ENCODE assay signal across 11 cellular contexts in genomic region chr6:42042108-42042507, GRCh38. TPM values are rescaled to one million over a fixed set of nuclear protein-coding genes. Genes with fewer than 3 reads are reported as not detected.
DNase-seq lines count a peak whose midpoint lies in the region; ATAC-seq and TF ChIP-seq lines count a peak whose summit lies in the region.
"Had no signal": no experiment of that assay in that cellular context is flagged by ENCODE, and none has a peak within 500 bp of the region (broad histone marks: within the 10 kb centered on the region; RNA-seq: fewer than 3 reads in every experiment).

No MANE protein-coding gene starts in this region.

- H3K36me3 ChIP-seq in right atrium auricular region (no peaks in the 10 kb centered on the region), muscle layer of duodenum (ENCODE audit: control insufficient read depth in 1 of 2, insufficient read depth in 2 of 2, low read length in 2 of 2) (no peaks in the 10 kb centered on the region)

- H3K4me3 Mint-ChIP-seq in activated naive CD8-positive, alpha-beta T cell: peak overlapping the region; percentile 83
- no peak overlapping the region for H3K4me3 Mint-ChIP-seq in progenitor cell of endocrine pancreas (ENCODE audit: low read depth)

- peaks cover 86% of the 10 kb centered on the region for H3K4me1 Mint-ChIP-seq in activated naive CD8-positive, alpha-beta T cell (ENCODE audit: low read depth)
- H3K4me1 Mint-ChIP-seq in progenitor cell of endocrine pancreas (ENCODE audit: low read depth): peaks cover 3% of the 10 kb centered on the region

- H3K9me3 ChIP-seq in right atrium auricular region: no peaks in the 10 kb centered on the region
- H3K9me3 ChIP-seq in muscle layer of duodenum (ENCODE audit: control insufficient read depth in 1 of 2, low read length in 2 of 2): no peaks in the 10 kb centered on the region

- H3K9me3 Mint-ChIP-seq in activated naive CD8-positive, alpha-beta T cell (ENCODE audit: low read depth): no peaks in the 10 kb centered on the region
- no peaks in the 10 kb centered on the region for H3K9me3 Mint-ChIP-seq in progenitor cell of endocrine pancreas (ENCODE audit: low read depth)

- H3K27me3 ChIP-seq in right atrium auricular region: no peaks in the 10 kb centered on the region
- H3K27me3 ChIP-seq in muscle layer of duodenum (ENCODE audit: low read depth, low read length): no peaks in the 10 kb centered on the region

- H3K27ac ChIP-seq in right atrium auricular region (peak overlapping the region; percentile 29 to 48), muscle layer of duodenum (ENCODE audit: low read length) (peak overlapping the region; percentile 19)
- H3K27ac ChIP-seq: C4-2B had no signal

- no peak overlapping the region for H3K4me3 ChIP-seq in right atrium auricular region
- no peak overlapping the region for H3K4me3 ChIP-seq in muscle layer of duodenum (ENCODE audit: low read depth in 1 of 2, low read length in 2 of 2)
- H3K4me3 ChIP-seq in lower leg skin (ENCODE audit: low read depth, poor library complexity, severe bottlenecking): no peak overlapping the region

- TF ChIP-seq CTCF in right atrium auricular region (IDR thresholded peaks at IDR 0.05) (no peak), lower leg skin (IDR thresholded peaks at IDR 0.05) (no peak), progenitor cell of endocrine pancreas (IDR thresholded peaks at IDR 0.05; ENCODE audit: unreplicated experiment) (no peak)

- ATAC-seq in Right ventricle myocardium inferior: no peak
- ATAC-seq in HG02884 (IDR thresholded peaks at IDR 0.05; ENCODE audit: unreplicated experiment): no peak

- H3K27me3 Mint-ChIP-seq in activated naive CD8-positive, alpha-beta T cell: no peaks in the 10 kb centered on the region
- H3K27me3 Mint-ChIP-seq in progenitor cell of endocrine pancreas: peaks cover 9% of the 10 kb centered on the region

- peak overlapping the region; percentile 99 for H3K27ac Mint-ChIP-seq in activated naive CD8-positive, alpha-beta T cell
- H3K27ac Mint-ChIP-seq in progenitor cell of endocrine pancreas: no peak overlapping the region

- intact Hi-C loops in Right ventricle myocardium inferior (cut with DNase I) (loop anchor here (10.0 kb wide), 2 partner anchors 337 to 437 kb away; no protein-coding TSS in a partner anchor), lower leg skin (cut with DNase I; ENCODE audit: low total_unique reads) (loop anchor here (5.0 kb wide), 2 partner anchors 100 to 260 kb away; partner anchors contain the start of genes CCND3 and PRICKLE4)

- 73 to 81% methylated on average over 14 of the region's 14 CpGs for WGBS in lower leg skin, 2 donors

- no peak for DNase-seq in right atrium auricular region (ENCODE audit: low spot score)
- no peak for DNase-seq in Right ventricle myocardium inferior (ENCODE audit: missing footprints)
- DNase-seq in lower leg skin (ENCODE audit: low spot score in 2 of 2): no peak
- DNase-seq in NCI-H1417 (lab: John Stamatoyannopoulos, UW): no peak
- no peak for DNase-seq in progenitor cell of endocrine pancreas (ENCODE audit: low spot score, unreplicated experiment)
- DNase-seq: aorta, NCI-H446 had no signal

- H3K4me1 ChIP-seq in right atrium auricular region: peaks cover 0 to 73% of the 10 kb centered on the region in 2 donors
- peaks cover 12 to 61% of the 10 kb centered on the region in 2 donors for H3K4me1 ChIP-seq in muscle layer of duodenum (ENCODE audit: control insufficient read depth in 1 of 2, insufficient read depth in 2 of 2, low read length in 2 of 2)

- H3K36me3 Mint-ChIP-seq in activated naive CD8-positive, alpha-beta T cell: peaks cover 2% of the 10 kb centered on the region
- H3K36me3 Mint-ChIP-seq in progenitor cell of endocrine pancreas (ENCODE audit: insufficient read depth): no peaks in the 10 kb centered on the region

- no peak for TF ChIP-seq POLR2A in lower leg skin (IDR thresholded peaks at IDR 0.05)

RNA-seq across cellular contexts. Expression of gene TAF8, which starts 8.2 kb away (rescaled TPM):
- total RNA-seq in right atrium auricular region (10 to 100 TPM; 21.9 to 35.8 TPM), Right ventricle myocardium inferior (31.5 TPM), lower leg skin (10 to 100 TPM; 15.8 to 24.0 (median 18.9) TPM), progenitor cell of endocrine pancreas (38.9 and 40.4 TPM in 2 replicates)
